ENCODE assay signal across 11 cellular contexts in the genomic region with DNA sequence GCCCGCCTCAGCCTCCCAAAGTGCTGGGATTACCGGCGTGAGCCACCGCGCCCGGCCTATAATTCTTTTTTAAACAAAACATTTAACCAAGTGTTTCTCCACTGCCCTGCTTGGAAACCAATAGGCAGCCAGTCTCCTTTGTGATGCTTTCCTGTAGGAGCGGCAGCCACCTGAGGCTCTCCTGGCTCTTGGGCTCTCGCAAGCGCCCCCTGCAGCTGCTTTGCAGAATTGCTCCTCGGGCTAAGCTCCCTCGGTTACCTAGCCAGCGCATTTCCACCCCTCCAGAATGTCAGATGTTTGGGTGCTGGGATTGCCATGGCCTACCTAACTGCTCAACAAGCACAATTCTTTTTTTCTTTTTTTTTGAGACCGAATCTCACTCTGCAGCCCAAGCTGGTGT. TPM values are rescaled to one million over a fixed set of nuclear protein-coding genes. Genes with fewer than 3 reads are reported as not detected.
DNase-seq lines count a peak whose midpoint lies in the region; ATAC-seq and TF ChIP-seq lines count a peak whose summit lies in the region.
"Had no signal": no experiment of that assay in that cellular context is flagged by ENCODE, and none has a peak within 500 bp of the region (broad histone marks: within the 10 kb centered on the region; RNA-seq: fewer than 3 reads in every experiment).

No MANE protein-coding gene starts in this region.

- peaks cover 2% of the 10 kb centered on the region for H3K36me3 ChIP-seq in brain microvascular endothelial cell (replicated peaks)
- peaks cover 0 to 30% (median 19%) of the 10 kb centered on the region in 4 donors for H3K36me3 ChIP-seq in esophagus muscularis mucosa

- peaks cover 27 to 34% (median 31%) of the 10 kb centered on the region in 4 donors for H3K4me1 ChIP-seq in esophagus muscularis mucosa

- H3K36me3 Mint-ChIP-seq in osteocyte (ENCODE audit: unreplicated experiment): peaks cover 33% of the 10 kb centered on the region

- DNase-seq in activated CD4-positive, CD25-positive, alpha-beta regulatory T cell treated with anti-CD3 and anti-CD28 coated beads, Interleukin-2, amount 50 U/mL, for 72 hours: peak; percentile 58
- DNase-seq in activated CD4-positive, CD25-positive, alpha-beta regulatory T cell (lab: John Stamatoyannopoulos, UW): no peak
- DNase-seq in NAMALWA (ENCODE audit: low spot score) (peak; percentile 33), brain microvascular endothelial cell (no peak), osteocyte (ENCODE audit: extremely low spot score, unreplicated experiment) (no peak), esophagus muscularis mucosa (ENCODE audit: extremely low spot score) (no peak), NCI-H1092 treated with DMSO at 0.1 percent for 48 hours (lab: John Stamatoyannopoulos, UW) (no peak)
- DNase-seq: body of pancreas had no signal

- H3K4me3 ChIP-seq in brain microvascular endothelial cell (ENCODE audit: low read depth, low read length): no peak overlapping the region
- no peak overlapping the region for H3K4me3 ChIP-seq in esophagus muscularis mucosa
- H3K4me3 ChIP-seq: BLaER1, body of pancreas, SK-N-MC had no signal

- H3K9me3 ChIP-seq in esophagus muscularis mucosa: no peaks in the 10 kb centered on the region
- H3K9me3 ChIP-seq: body of pancreas had no signal

- peaks cover 20% of the 10 kb centered on the region for H3K4me1 Mint-ChIP-seq in osteocyte (ENCODE audit: unreplicated experiment)

- in situ Hi-C loops in brain microvascular endothelial cell (cut with HindIII; ENCODE audit: low pct_ligation_motif_present, low sequenced_read_pairs): no loop called here

- no peak for TF ChIP-seq POLR2A in esophagus muscularis mucosa (IDR thresholded peaks at IDR 0.05; ENCODE audit: low read depth)

- peaks cover 8% of the 10 kb centered on the region for H3K9me3 Mint-ChIP-seq in osteocyte (ENCODE audit: unreplicated experiment)

- H3K27me3 Mint-ChIP-seq in osteocyte (ENCODE audit: unreplicated experiment): no peaks in the 10 kb centered on the region

- H3K27ac ChIP-seq in brain microvascular endothelial cell: no peak overlapping the region
- H3K27ac ChIP-seq in esophagus muscularis mucosa (replicated peaks in 1 of 4): no peak overlapping the region
- H3K27ac ChIP-seq: BLaER1, body of pancreas, SK-N-MC had no signal

- ATAC-seq in HG03280 (IDR thresholded peaks at IDR 0.05; ENCODE audit: unreplicated experiment): no peak
- ATAC-seq: body of pancreas had no signal

- TF ChIP-seq CTCF in brain microvascular endothelial cell (IDR thresholded peaks at IDR 0.05; ENCODE audit: low read depth, low read length, missing control alignments) (peak; percentile 52), osteocyte (IDR thresholded peaks at IDR 0.05) (peak; percentile 26), esophagus muscularis mucosa (IDR thresholded peaks at IDR 0.05) (peak in 1 of 3 experiments; percentile 18)

- no peak overlapping the region for H3K27ac Mint-ChIP-seq in osteocyte (ENCODE audit: unreplicated experiment)

- no peak for TF ChIP-seq EP300 in esophagus muscularis mucosa (IDR thresholded peaks at IDR 0.05)

- H3K27me3 ChIP-seq in brain microvascular endothelial cell (replicated peaks): no peaks in the 10 kb centered on the region
- no peaks in the 10 kb centered on the region for H3K27me3 ChIP-seq in esophagus muscularis mucosa
- H3K27me3 ChIP-seq: BLaER1, body of pancreas had no signal

- WGBS in esophagus muscularis mucosa: 80% methylated on average over 13 of the region's 13 CpGs

- intact Hi-C loops in esophagus muscularis mucosa (cut with DNase I): no loop called here

- H3K4me3 Mint-ChIP-seq in osteocyte (ENCODE audit: unreplicated experiment): no peak overlapping the region

RNA-seq across cellular contexts. Expression of gene S100P, which starts 7.7 kb away (rescaled TPM):
- total RNA-seq in osteocyte (not detected in 2 replicates), esophagus muscularis mucosa (under 1 TPM in 1 of 4 donors, not detected in 3; 0.99 TPM)

RNA-seq across cellular contexts. Expression of gene MRFAP1L1, which starts 8.3 kb away (rescaled TPM):
- total RNA-seq in osteocyte: 58.6 and 58.8 TPM in 2 replicates
- total RNA-seq in esophagus muscularis mucosa: 10 to 100 TPM; 55.2 to 60.0 (median 57.0) TPM

RNA-seq across cellular contexts. Expression of gene BLOC1S4, which starts 14.6 kb away (rescaled TPM):
- 14.9 and 16.1 TPM in 2 replicates for total RNA-seq in osteocyte
- 10 to 100 TPM; 15.8 to 21.9 (median 17.9) TPM for total RNA-seq in esophagus muscularis mucosa

Comparison
In these comparisons a context has a peak if more than half of its experiments do, and no peak if none do; other contexts are left out.
1. DNase-seq: peak in activated CD4-positive, CD25-positive, alpha-beta regulatory T cell treated with anti-CD3 and anti-CD28 coated beads, Interleukin-2, amount 50 U/mL, for 72 hours (single experiment) and NAMALWA (single experiment); none in activated CD4-positive, CD25-positive, alpha-beta regulatory T cell (0 of 4), brain microvascular endothelial cell (single experiment), osteocyte (single experiment), esophagus muscularis mucosa (single experiment) and NCI-H1092 treated with DMSO at 0.1 percent for 48 hours (single experiment).